Comparison of ENCODE assay signal across 26 cellular contexts in genomic region chr5:108607421-108607820, GRCh38.
"Had no signal": no experiment of that assay in that cellular context is flagged by ENCODE, and none has a peak within 500 bp of the region (broad histone marks: within the 10 kb centered on the region; RNA-seq: fewer than 3 reads in every experiment).

No MANE protein-coding gene starts in this region.

- H3K27me3 ChIP-seq: heart left ventricle, pancreas, sigmoid colon, spleen, suprapubic skin, tibial artery, upper lobe of left lung, vagina had no signal

- H3K4me1 Mint-ChIP-seq: naive B cell; stimulated activated effector memory CD8-positive, alpha-beta T cell treated with anti-CD3 and anti-CD28 coated beads, Interleukin-12 subunit alpha, Interleukin-12 subunit beta, amount 100 ng/mL, for 72 hours had no signal

- H3K4me1 ChIP-seq: heart left ventricle, lower lobe of right lung, pancreas, prostate gland, sigmoid colon, spleen, suprapubic skin, tibial artery, upper lobe of left lung, vagina had no signal

- ATAC-seq: heart left ventricle; left lobe of liver; left ventricle myocardium superior; lower lobe of right lung; natural killer cell; pancreas; right cardiac atrium; stimulated activated effector memory CD8-positive, alpha-beta T cell treated with anti-CD3 and anti-CD28 coated beads, Interleukin-12 subunit alpha, Interleukin-12 subunit beta, amount 100 ng/mL, for 72 hours had no signal

- H3K27ac Mint-ChIP-seq: mesothelial cell of epicardium; naive B cell; natural killer cell; stimulated activated effector memory CD8-positive, alpha-beta T cell treated with anti-CD3 and anti-CD28 coated beads, Interleukin-12 subunit alpha, Interleukin-12 subunit beta, amount 100 ng/mL, for 72 hours; stimulated activated naive CD8-positive, alpha-beta T cell treated with anti-CD3 and anti-CD28 coated beads, Interleukin-15, Interleukin-2, amounts not matched to agents 100 ng/mL and 50 ng/mL, for 24 hours had no signal

- H3K36me3 ChIP-seq: heart left ventricle, lower lobe of right lung, pancreas, prostate gland, sigmoid colon, spleen, suprapubic skin, thoracic aorta, tibial artery, upper lobe of left lung, vagina had no signal

- H3K4me3 Mint-ChIP-seq: mesothelial cell of epicardium; naive B cell; natural killer cell; stimulated activated effector memory CD8-positive, alpha-beta T cell treated with anti-CD3 and anti-CD28 coated beads, Interleukin-12 subunit alpha, Interleukin-12 subunit beta, amount 100 ng/mL, for 72 hours; stimulated activated naive CD8-positive, alpha-beta T cell treated with anti-CD3 and anti-CD28 coated beads, Interleukin-15, Interleukin-2, amounts not matched to agents 100 ng/mL and 50 ng/mL, for 24 hours had no signal

- H3K36me3 Mint-ChIP-seq: mesothelial cell of epicardium; naive B cell; natural killer cell; stimulated activated effector memory CD8-positive, alpha-beta T cell treated with anti-CD3 and anti-CD28 coated beads, Interleukin-12 subunit alpha, Interleukin-12 subunit beta, amount 100 ng/mL, for 72 hours had no signal

- H3K9me3 ChIP-seq: lower lobe of right lung, pancreas, prostate gland, sigmoid colon, suprapubic skin, thoracic aorta, tibial artery, vagina had no signal

- H3K27ac ChIP-seq: heart left ventricle, lower lobe of right lung, pancreas, prostate gland, sigmoid colon, spleen, suprapubic skin, thoracic aorta, tibial artery, upper lobe of left lung, vagina had no signal

- DNase-seq: heart left ventricle; islet precursor cell; left ventricle myocardium superior; lower lobe of right lung; mammary epithelial cell; mesenchymal stem cell; naive B cell; natural killer cell; pancreas; retina; right cardiac atrium; sigmoid colon; small intestine; spleen; stimulated activated CD4-positive, alpha-beta T cell treated with anti-CD3 and anti-CD28 coated beads, Interleukin-4, amount 100 ng/mL, for 24 hours; stimulated activated naive CD4-positive, alpha-beta T cell; tibial artery; upper lobe of left lung had no signal

- H3K4me3 ChIP-seq: heart left ventricle, lower lobe of right lung, pancreas, prostate gland, sigmoid colon, spleen, suprapubic skin, thoracic aorta, tibial artery, upper lobe of left lung, vagina had no signal
